Comparison of ENCODE assay signal across 22 cellular contexts in the genomic region with DNA sequence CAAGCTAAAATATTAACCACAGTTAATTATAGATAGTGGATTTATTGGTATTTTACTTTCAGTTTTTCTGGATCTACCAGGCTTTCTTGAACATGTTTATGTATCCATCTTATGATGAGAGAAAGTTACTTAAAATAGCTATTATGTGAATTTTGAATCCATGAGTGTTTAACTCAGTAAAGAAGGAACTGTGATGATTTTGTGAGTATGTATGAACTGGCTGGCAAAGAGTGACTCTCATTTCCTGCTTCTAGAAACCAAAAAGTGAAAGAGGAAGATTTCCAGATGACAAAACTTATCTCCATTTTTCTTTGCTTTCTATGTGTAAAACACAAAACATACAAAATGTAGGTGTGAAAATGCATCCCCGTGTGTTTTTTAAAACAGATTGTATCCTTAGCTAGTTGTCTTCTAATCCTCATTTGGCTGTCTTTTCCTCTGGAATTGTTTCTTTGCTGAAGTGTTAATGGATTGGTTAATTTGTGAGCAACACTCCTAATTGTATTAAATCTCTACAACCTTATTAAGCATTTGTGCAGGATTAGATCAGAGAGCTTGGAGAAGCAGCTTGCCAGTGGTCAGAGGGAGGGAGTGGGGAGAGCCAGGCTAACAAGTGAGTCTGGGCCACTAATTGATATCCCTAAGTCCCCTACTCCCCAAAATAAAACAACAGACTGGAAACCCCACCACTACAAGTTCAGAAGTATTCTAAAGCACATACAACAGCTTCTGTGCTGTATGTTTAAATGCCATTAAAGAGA. TPM values are rescaled to one million over a fixed set of nuclear protein-coding genes. Genes with fewer than 3 reads are reported as not detected.
A peak's percentile ranks its signal among the peaks of the same experiment; 100 is the strongest.
DNase-seq lines count a peak whose midpoint lies in the region; ATAC-seq, FAIRE-seq and TF ChIP-seq lines count a peak whose summit lies in the region.
"Had no signal": no experiment of that assay in that cellular context is flagged by ENCODE, and none has a peak within 500 bp of the region (broad histone marks: within the 10 kb centered on the region; RNA-seq: fewer than 3 reads in every experiment).

No MANE protein-coding gene starts in this region.

- POLR2A ChIA-PET in HEK293 (lab: Yijun Ruan, JAX) = no interaction called here

- H3K4me1 Mint-ChIP-seq in activated T-helper 17 cell treated with anti-CD3 and anti-CD28 coated beads, Interleukin-2, amount 50 U/mL, for 72 hours = peaks cover 4% of the 10 kb centered on the region
- H3K4me1 Mint-ChIP-seq: naive B cell, T-cell had no signal

- H3K4me3 Mint-ChIP-seq in activated T-helper 17 cell treated with anti-CD3 and anti-CD28 coated beads, Interleukin-2, amount 50 U/mL, for 72 hours = no peak overlapping the region
- H3K4me3 Mint-ChIP-seq: activated CD4-positive, alpha-beta memory T cell treated with anti-CD3 and anti-CD28 coated beads for 36 hours; activated T-cell treated with anti-CD3 and anti-CD28 coated beads, Interleukin-2, amount 50 U/mL, for 24 hours; naive B cell; T-cell had no signal

- WGBS in ovary, 3 donors = 54 to 71% (median 65%) methylated on average over 1 of the region's 1 CpG
- WGBS in spleen, 5 donors = 17 to 32% (median 31%) methylated on average over 1 of the region's 1 CpG

- no peaks in the 10 kb centered on the region for H3K9me3 ChIP-seq in HEK293 (ENCODE audit: control insufficient read depth, insufficient read depth, low read depth, low read length)
- no peaks in the 10 kb centered on the region for H3K9me3 ChIP-seq in WERI-Rb-1 (ENCODE audit: severe bottlenecking)
- no peaks in the 10 kb centered on the region for H3K9me3 ChIP-seq in kidney (ENCODE audit: control insufficient read depth in 1 of 2, low read length in 2 of 2)
- no peaks in the 10 kb centered on the region for H3K9me3 ChIP-seq in ovary
- H3K9me3 ChIP-seq in spleen = no peaks in the 10 kb centered on the region

- intact Hi-C loops in kidney (cut with DNase I) (no loop called here), ovary (cut with DNase I) (no loop called here), spleen (cut with DNase I; ENCODE audit: low total_unique reads) (no loop called here)

- ATAC-seq in activated T-helper 17 cell treated with anti-CD3 and anti-CD28 coated beads, Interleukin-2, amount 50 U/mL, for 72 hours (replicated peaks) = no peak
- ATAC-seq: activated naive CD4-positive, alpha-beta T cell treated with anti-CD3 and anti-CD28 coated beads, Interleukin-2, amount 50 U/mL, for 72 hours; esophagus mucosa; T-cell had no signal

- DNase-seq in WERI-Rb-1 (peak; percentile 60), kidney (no peak), ovary (no peak), NCI-H2029 treated with DMSO at 0.1 percent for 48 hours (lab: John Stamatoyannopoulos, UW) (no peak), spleen (no peak)
- DNase-seq: activated CD4-positive, alpha-beta memory T cell treated with anti-CD3 and anti-CD28 coated beads for 36 hours; activated T-cell treated with anti-CD3 and anti-CD28 coated beads, Interleukin-2, amount 50 U/mL, for 24 hours; DMS53; glutamatergic neuron; naive B cell; NCI-H1694 treated with DMSO at 0.1 percent for 48 hours; NCI-H345; posterior cingulate gyrus; SHP77; stimulated activated CD4-positive, alpha-beta T cell treated with anti-CD3 and anti-CD28 coated beads, Interleukin-4, amount 100 ng/mL, for 1 hour; T-cell had no signal

- H3K27me3 ChIP-seq in WERI-Rb-1 (ENCODE audit: insufficient read depth, low read depth, severe bottlenecking) = no peaks in the 10 kb centered on the region
- no peaks in the 10 kb centered on the region for H3K27me3 ChIP-seq in ovary
- H3K27me3 ChIP-seq in spleen (replicated peaks in 1 of 7) = no peaks in the 10 kb centered on the region

- FAIRE-seq in kidney (lab: Jason Lieb, UNC) = peak; percentile 78
- FAIRE-seq: bronchial epithelial cell had no signal

- no peak overlapping the region for H3K9ac ChIP-seq in kidney (ENCODE audit: low read length in 2 of 2)

- TF ChIP-seq CTCF in HEK293 (tag by site-specific recombination; IDR thresholded peaks at IDR 0.05) (no peak), WERI-Rb-1 (IDR thresholded peaks at IDR 0.05; ENCODE audit: low read depth, low read length) (no peak), kidney (IDR thresholded peaks at IDR 0.05; ENCODE audit: borderline replicate concordance, extremely low read depth, insufficient read depth) (no peak), ovary (IDR thresholded peaks at IDR 0.05) (no peak), spleen (IDR thresholded peaks at IDR 0.05 in 8 of 11, conservative IDR thresholded peaks at IDR 0.05 in 3 of 11) (no peak)

- CTCF ChIA-PET in HEK293 (lab: Yijun Ruan, JAX) = interaction anchor here (1.2 to 1.7 kb wide), 2 partner anchors 10 to 24 kb away, joined by 3 to 4 read pairs; partner anchors contain the start of gene PTPRM

- H3K4me3 ChIP-seq in HEK293 (ENCODE audit: low read depth, low read length) (no peak overlapping the region), WERI-Rb-1 (ENCODE audit: low read depth, low read length) (no peak overlapping the region), kidney (ENCODE audit: low read length in 2 of 2) (no peak overlapping the region), ovary (no peak overlapping the region), spleen (no peak overlapping the region)
- H3K4me3 ChIP-seq: lung had no signal

- no peaks in the 10 kb centered on the region for H3K9me3 Mint-ChIP-seq in activated T-helper 17 cell treated with anti-CD3 and anti-CD28 coated beads, Interleukin-2, amount 50 U/mL, for 72 hours
- H3K9me3 Mint-ChIP-seq: activated CD4-positive, alpha-beta memory T cell treated with anti-CD3 and anti-CD28 coated beads for 36 hours; activated T-cell treated with anti-CD3 and anti-CD28 coated beads, Interleukin-2, amount 50 U/mL, for 24 hours; T-cell had no signal

- H3K27ac Mint-ChIP-seq in activated T-helper 17 cell treated with anti-CD3 and anti-CD28 coated beads, Interleukin-2, amount 50 U/mL, for 72 hours = no peak overlapping the region
- H3K27ac Mint-ChIP-seq: activated CD4-positive, alpha-beta memory T cell treated with anti-CD3 and anti-CD28 coated beads for 36 hours; activated naive CD4-positive, alpha-beta T cell treated with anti-CD3 and anti-CD28 coated beads, Interleukin-2, amount 50 U/mL, for 72 hours; activated T-cell treated with anti-CD3 and anti-CD28 coated beads, Interleukin-2, amount 50 U/mL, for 24 hours; naive B cell; T-cell had no signal

- H3K27ac ChIP-seq in HEK293 (ENCODE audit: extremely low read depth, low read depth, low read length) (no peak overlapping the region), WERI-Rb-1 (no peak overlapping the region), kidney (ENCODE audit: low read depth in 2 of 2, low read length in 2 of 2) (no peak overlapping the region), ovary (no peak overlapping the region), spleen (peak overlapping the region in 3 of 8 donors; percentile 28 to 41 (median 40))

- H3K27me3 Mint-ChIP-seq in activated T-helper 17 cell treated with anti-CD3 and anti-CD28 coated beads, Interleukin-2, amount 50 U/mL, for 72 hours = peaks cover 2% of the 10 kb centered on the region
- H3K27me3 Mint-ChIP-seq: activated CD4-positive, alpha-beta memory T cell treated with anti-CD3 and anti-CD28 coated beads for 36 hours; activated T-cell treated with anti-CD3 and anti-CD28 coated beads, Interleukin-2, amount 50 U/mL, for 24 hours had no signal

- TF ChIP-seq POLR2A in ovary (IDR thresholded peaks at IDR 0.05) (no peak), spleen (IDR thresholded peaks at IDR 0.05) (no peak)

- H3K36me3 Mint-ChIP-seq in activated T-helper 17 cell treated with anti-CD3 and anti-CD28 coated beads, Interleukin-2, amount 50 U/mL, for 72 hours (ENCODE audit: low read depth) = no peaks in the 10 kb centered on the region
- H3K36me3 Mint-ChIP-seq: activated CD4-positive, alpha-beta memory T cell treated with anti-CD3 and anti-CD28 coated beads for 36 hours; activated naive CD4-positive, alpha-beta T cell treated with anti-CD3 and anti-CD28 coated beads, Interleukin-2, amount 50 U/mL, for 72 hours; naive B cell; T-cell had no signal

- H3K36me3 ChIP-seq in HEK293 (ENCODE audit: control insufficient read depth in 2 of 2, insufficient read depth in 1 of 2, low read length in 2 of 2) (no peaks in the 10 kb centered on the region), WERI-Rb-1 (no peaks in the 10 kb centered on the region), kidney (ENCODE audit: control insufficient read depth in 1 of 2, insufficient read depth in 2 of 2, low read length in 2 of 2) (no peaks in the 10 kb centered on the region), ovary (no peaks in the 10 kb centered on the region), spleen (no peaks in the 10 kb centered on the region)

- TF ChIP-seq EP300 in ovary (IDR thresholded peaks at IDR 0.05) = no peak

- H3K4me1 ChIP-seq in HEK293 (ENCODE audit: control insufficient read depth, insufficient read depth, low read length) (peaks cover 24% of the 10 kb centered on the region), kidney (ENCODE audit: control insufficient read depth in 1 of 2, insufficient read depth in 1 of 2, low read depth in 1 of 2, low read length in 2 of 2) (peaks cover 7 to 12% of the 10 kb centered on the region in 2 donors), ovary (ENCODE audit: insufficient read depth) (no peaks in the 10 kb centered on the region), spleen (peaks cover 0 to 24% (median 12%) of the 10 kb centered on the region in 6 donors)

TF ChIP-seq in HEK293, 187 proteins besides CTCF, POLR2A, EP300 and RAD21:
- TF ChIP-seq PRDM1 (tag by site-specific recombination; IDR thresholded peaks at IDR 0.05) = peak; percentile 75
- TF ChIP-seq ZNF175 (tag by site-specific recombination; IDR thresholded peaks at IDR 0.05) = no peak
- TF ChIP-seq, protein P1, sequence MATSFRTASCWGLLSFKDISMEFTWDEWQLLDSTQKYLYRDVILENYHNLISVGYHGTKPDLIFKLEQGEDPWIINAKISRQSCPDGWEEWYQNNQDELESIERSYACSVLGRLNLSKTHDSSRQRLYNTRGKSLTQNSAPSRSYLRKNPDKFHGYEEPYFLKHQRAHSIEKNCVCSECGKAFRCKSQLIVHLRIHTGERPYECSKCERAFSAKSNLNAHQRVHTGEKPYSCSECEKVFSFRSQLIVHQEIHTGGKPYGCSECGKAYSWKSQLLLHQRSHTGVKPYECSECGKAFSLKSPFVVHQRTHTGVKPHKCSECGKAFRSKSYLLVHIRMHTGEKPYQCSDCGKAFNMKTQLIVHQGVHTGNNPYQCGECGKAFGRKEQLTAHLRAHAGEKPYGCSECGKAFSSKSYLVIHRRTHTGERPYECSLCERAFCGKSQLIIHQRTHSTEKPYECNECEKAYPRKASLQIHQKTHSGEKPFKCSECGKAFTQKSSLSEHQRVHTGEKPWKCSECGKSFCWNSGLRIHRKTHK (tag by site-specific recombination; IDR thresholded peaks at IDR 0.05) = no peak

RNA-seq across cellular contexts. Expression of gene PTPRM, which starts 23.9 kb away (rescaled TPM):
- total RNA-seq in kidney = 98.9 TPM
- polyA plus RNA-seq in kidney (ENCODE audit: insufficient read depth, low read depth, low replicate concordance) = 52.4 TPM
- 10 to 100 TPM; 45.6 to 73.3 (median 56.9) TPM for total RNA-seq in ovary
- polyA plus RNA-seq in ovary = 10 to 100 TPM; 51.1 to 82.0 TPM
- total RNA-seq in spleen = 10 to 100 TPM; 44.2 to 97.8 (median 69.9) TPM
- 10 to 100 TPM; 23.5 to 28.3 (median 24.1) TPM for polyA plus RNA-seq in spleen
- 10 to 100 TPM in 1 of 2 donors, 1 to 10 TPM in 1; 7.5 to 24.5 TPM for total RNA-seq in activated T-helper 17 cell treated with anti-CD3 and anti-CD28 coated beads, Interleukin-2, amount 50 U/mL, for 72 hours
